22 cellular contexts compared by ENCODE assay signal in the genomic region with DNA sequence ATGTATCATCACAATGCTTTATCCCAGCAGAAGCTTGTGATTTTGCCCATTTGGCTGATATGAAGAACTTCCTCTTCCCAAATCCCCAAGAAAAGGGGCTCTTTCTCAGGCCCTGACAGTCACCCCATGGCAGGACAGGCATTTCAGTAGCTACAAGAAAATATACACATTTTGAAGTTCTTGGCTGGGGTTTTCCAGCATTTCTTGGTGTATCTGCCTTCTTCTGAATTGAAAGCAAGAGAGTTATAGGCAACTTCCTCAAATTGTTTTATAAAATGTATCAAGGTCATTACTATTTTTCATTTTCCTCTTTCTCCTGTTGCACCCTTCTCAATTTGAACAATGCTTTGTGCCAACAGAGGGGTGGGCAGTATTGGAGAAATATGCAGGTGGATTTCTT.
"Had no signal": no experiment of that assay in that cellular context is flagged by ENCODE, and none has a peak within 500 bp of the region (broad histone marks: within the 10 kb centered on the region; RNA-seq: fewer than 3 reads in every experiment).

No MANE protein-coding gene starts in this region.

- H3K4me3 Mint-ChIP-seq: activated naive CD4-positive, alpha-beta T cell treated with anti-CD3 and anti-CD28 coated beads, Interleukin-2, amount 10 ng/mL, durations not matched to agents 7 days and 5 days; activated naive CD8-positive, alpha-beta T cell treated with anti-CD3 and anti-CD28 coated beads, Interleukin-2, amount 50 U/mL, for 24 hours; central memory CD8-positive, alpha-beta T cell; natural killer cell; T-helper 2 cell treated with Interferon-gamma antibody and Interleukin-4, amounts not matched to agents 5 μg/mL and 100 μg/mL, for 36 hours had no signal

- H3K9me3 ChIP-seq: neutrophil, pancreas, transverse colon, uterus had no signal

- H3K4me1 Mint-ChIP-seq: activated naive CD4-positive, alpha-beta T cell treated with anti-CD3 and anti-CD28 coated beads, Interleukin-2, amount 10 ng/mL, durations not matched to agents 7 days and 5 days; activated naive CD8-positive, alpha-beta T cell treated with anti-CD3 and anti-CD28 coated beads, Interleukin-2, amount 50 U/mL, for 24 hours; central memory CD8-positive, alpha-beta T cell; natural killer cell had no signal

- ATAC-seq: activated CD4-positive, CD25-positive, alpha-beta regulatory T cell treated with anti-CD3 and anti-CD28 coated beads, Interleukin-2, amount 50 U/mL, for 24 hours; activated naive CD8-positive, alpha-beta T cell treated with anti-CD3 and anti-CD28 coated beads, Interleukin-2, amount 50 U/mL, for 24 hours; esophagus mucosa; natural killer cell; pancreas; sciatic nerve had no signal

- H3K36me3 ChIP-seq: neutrophil, uterus had no signal

- H3K27me3 Mint-ChIP-seq: activated naive CD4-positive, alpha-beta T cell treated with anti-CD3 and anti-CD28 coated beads, Interleukin-2, amount 10 ng/mL, durations not matched to agents 7 days and 5 days; activated naive CD8-positive, alpha-beta T cell treated with anti-CD3 and anti-CD28 coated beads, Interleukin-2, amount 50 U/mL, for 24 hours; central memory CD8-positive, alpha-beta T cell had no signal

- H3K36me3 Mint-ChIP-seq: activated naive CD4-positive, alpha-beta T cell treated with anti-CD3 and anti-CD28 coated beads, Interleukin-2, amount 10 ng/mL, durations not matched to agents 7 days and 5 days; natural killer cell had no signal

- H3K9me3 Mint-ChIP-seq: activated naive CD4-positive, alpha-beta T cell treated with anti-CD3 and anti-CD28 coated beads, Interleukin-2, amount 10 ng/mL, durations not matched to agents 7 days and 5 days; activated naive CD8-positive, alpha-beta T cell treated with anti-CD3 and anti-CD28 coated beads, Interleukin-2, amount 50 U/mL, for 24 hours; central memory CD8-positive, alpha-beta T cell; natural killer cell; T-helper 2 cell treated with Interferon-gamma antibody and Interleukin-4, amounts not matched to agents 5 μg/mL and 100 μg/mL, for 36 hours had no signal

- H3K27ac ChIP-seq: coronary artery, hepatocyte, neutrophil, pancreas, uterus had no signal

- H3K27ac Mint-ChIP-seq: activated naive CD4-positive, alpha-beta T cell treated with anti-CD3 and anti-CD28 coated beads, Interleukin-2, amount 10 ng/mL, durations not matched to agents 7 days and 5 days; activated naive CD8-positive, alpha-beta T cell treated with anti-CD3 and anti-CD28 coated beads, Interleukin-2, amount 50 U/mL, for 24 hours; natural killer cell; T-helper 2 cell treated with Interferon-gamma antibody and Interleukin-4, amounts not matched to agents 5 μg/mL and 100 μg/mL, for 36 hours had no signal

- DNase-seq: activated CD4-positive, alpha-beta T cell treated with anti-CD3 and anti-CD28 coated beads, Interleukin-2, amount 50 U/mL, for 1 hour; activated CD8-positive, alpha-beta memory T cell treated with anti-CD3 and anti-CD28 coated beads for 24 hours; activated CD8-positive, alpha-beta memory T cell treated with anti-CD3 and anti-CD28 coated beads, Interleukin-2, amount 50 U/mL, for 48 hours; activated effector memory CD4-positive, alpha-beta T cell treated with Interleukin-2 at 50 U/mL for 16 hours; activated naive CD4-positive, alpha-beta T cell treated with anti-CD3 and anti-CD28 coated beads, Interleukin-2, amount 10 ng/mL, durations not matched to agents 7 days and 5 days; activated naive CD8-positive, alpha-beta T cell treated with anti-CD3 and anti-CD28 coated beads, Interleukin-2, amount 50 U/mL, for 24 hours; activated T-cell treated with anti-CD3 and anti-CD28 coated beads, Interleukin-2, amount 50 U/mL, for 48 hours; aorta; natural killer cell; pancreas; stimulated activated CD4-positive, alpha-beta T cell treated with anti-CD3 and anti-CD28 coated beads, Interleukin-4, amount 100 ng/mL, for 4 hours; stimulated activated naive CD4-positive, alpha-beta T cell; transverse colon; uterus had no signal

- H3K4me3 ChIP-seq: coronary artery, hepatocyte, pancreas, transverse colon, uterus had no signal

- H3K27me3 ChIP-seq: hepatocyte, neutrophil, pancreas, transverse colon, uterus had no signal
